1 cellular context compared by ENCODE assay signal in genomic region chr12:43287991-43288390, GRCh38.
A peak's percentile ranks its signal among the peaks of the same experiment; 100 is the strongest.
TF ChIP-seq lines count a peak whose summit lies in the region.

No MANE protein-coding gene starts in this region.

TF ChIP-seq in K562, 482 proteins besides CTCF, POLR2A, EP300 and RAD21 (continued from another document):
- TF ChIP-seq MNT (conservative IDR thresholded peaks at IDR 0.05), result peak in 1 of 2 experiments; percentile 41; a peak in 2 of 4 replicates
- TF ChIP-seq NR2C1 (IDR thresholded peaks at IDR 0.05), result no peak
- 0 out of 2 replicates have a peak, but pooled peaks have one; percentile 52 for TF ChIP-seq NR2C1 (tag; IDR thresholded peaks at IDR 0.05)
- peak; percentile 32 for TF ChIP-seq CBFA2T3 (IDR thresholded peaks at IDR 0.05)
- TF ChIP-seq GTF2A2 (tag; IDR thresholded peaks at IDR 0.05), result no peak
- no peak for TF ChIP-seq ZNF3 (CRISPR knock-in tag; IDR thresholded peaks at IDR 0.05)
- no peak for TF ChIP-seq SNIP1 (IDR thresholded peaks at IDR 0.05; ENCODE audit: low read depth)
- TF ChIP-seq ZC3H8 (IDR thresholded peaks at IDR 0.05), result no peak
- no peak for TF ChIP-seq ETS2 (tag; IDR thresholded peaks at IDR 0.05; ENCODE audit: borderline replicate concordance, poor library complexity, severe bottlenecking)
- TF ChIP-seq SIRT6 (IDR thresholded peaks at IDR 0.05; ENCODE audit: low read depth, low read length), result no peak
- TF ChIP-seq HSF4 (CRISPR knock-in tag; IDR thresholded peaks at IDR 0.05; ENCODE audit: borderline replicate concordance), result no peak
- no peak for TF ChIP-seq ZNF165 (CRISPR knock-in tag; IDR thresholded peaks at IDR 0.05; ENCODE audit: borderline replicate concordance)
- TF ChIP-seq TBL1XR1 (IDR thresholded peaks at IDR 0.05; ENCODE audit: low read length in 2 of 2), result no peak
- no peak for TF ChIP-seq MCM7 (IDR thresholded peaks at IDR 0.05)
- TF ChIP-seq TRIM24 (IDR thresholded peaks at IDR 0.05), result no peak
- TF ChIP-seq E2F4 (CRISPR knock-in tag; IDR thresholded peaks at IDR 0.05; ENCODE audit: low read depth), result no peak
- TF ChIP-seq SRF (CRISPR knock-in tag; IDR thresholded peaks at IDR 0.05), result no peak
- no peak for TF ChIP-seq PHF8 (IDR thresholded peaks at IDR 0.05; ENCODE audit: borderline replicate concordance, low read length)
- no peak for TF ChIP-seq XRCC5 (IDR thresholded peaks at IDR 0.05; ENCODE audit: low read depth, low read length)
- TF ChIP-seq TCF3 (CRISPR knock-in tag; IDR thresholded peaks at IDR 0.05), result peak; percentile 57
- no peak for TF ChIP-seq TRIM25 (IDR thresholded peaks at IDR 0.05; ENCODE audit: borderline replicate concordance)
- no peak for TF ChIP-seq FOXM1 (IDR thresholded peaks at IDR 0.05; ENCODE audit: low read depth)
- TF ChIP-seq FOXM1 (CRISPR knock-in tag; IDR thresholded peaks at IDR 0.05; ENCODE audit: low read depth), result no peak
- TF ChIP-seq KLF16 (IDR thresholded peaks at IDR 0.05), result no peak
